22 cellular contexts compared by ENCODE assay signal in the genomic region with DNA sequence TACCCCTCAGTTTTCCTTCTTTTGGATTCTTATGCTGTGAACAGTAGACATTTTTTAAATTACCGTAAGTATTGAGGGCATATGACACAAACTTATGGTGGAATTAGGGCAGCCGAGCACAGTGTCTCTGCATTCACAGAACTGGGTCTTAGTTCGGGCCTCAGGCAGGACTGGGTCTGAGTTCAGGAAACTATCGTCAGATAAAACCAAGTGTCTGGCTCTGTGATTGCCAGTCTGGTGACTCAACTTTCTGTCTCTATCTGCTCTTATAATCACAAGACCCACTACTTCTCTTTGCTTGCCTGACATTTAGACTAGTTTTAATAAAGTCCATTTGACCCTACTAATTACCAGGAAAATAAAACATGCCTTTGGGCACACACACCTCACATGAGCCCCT.
DNase-seq lines count a peak whose midpoint lies in the region; ATAC-seq, FAIRE-seq and TF ChIP-seq lines count a peak whose summit lies in the region.
"Had no signal": no experiment of that assay in that cellular context is flagged by ENCODE, and none has a peak within 500 bp of the region (broad histone marks: within the 10 kb centered on the region; RNA-seq: fewer than 3 reads in every experiment).

No MANE protein-coding gene starts in this region.

- no peaks in the 10 kb centered on the region for H3K79me2 ChIP-seq in H1 (ENCODE audit: control insufficient read depth in 1 of 2, insufficient read depth in 2 of 2, low read length in 2 of 2)

- no peak overlapping the region for H3K4ac ChIP-seq in H1 (replicated peaks; ENCODE audit: insufficient read length, low read depth, low read length)

- no peak for TF ChIP-seq RAD21 in H1 (IDR thresholded peaks at IDR 0.05 in 1 of 2, conservative IDR thresholded peaks at IDR 0.05 in 1 of 2; ENCODE audit: low read depth in 2 of 2, low read length in 2 of 2)

- H3K36me3 Mint-ChIP-seq in CD8-positive, alpha-beta T cell, result peaks cover 10% of the 10 kb centered on the region
- peaks cover 4% of the 10 kb centered on the region for H3K36me3 Mint-ChIP-seq in activated CD4-positive, alpha-beta memory T cell treated with anti-CD3 and anti-CD28 coated beads for 36 hours

- no peak overlapping the region for H2BK15ac ChIP-seq in H1 (ENCODE audit: low read length)

- peaks cover 11% of the 10 kb centered on the region for H3K4me1 Mint-ChIP-seq in CD8-positive, alpha-beta T cell (ENCODE audit: low read depth)
- peaks cover 12% of the 10 kb centered on the region for H3K4me1 Mint-ChIP-seq in activated CD4-positive, alpha-beta memory T cell treated with anti-CD3 and anti-CD28 coated beads for 36 hours (ENCODE audit: low read depth)

- peaks cover 40% of the 10 kb centered on the region for H3K4me1 ChIP-seq in BLaER1
- H3K4me1 ChIP-seq in CD8-positive, alpha-beta T cell (ENCODE audit: insufficient read depth, low read length), result peaks cover 7% of the 10 kb centered on the region
- no peaks in the 10 kb centered on the region for H3K4me1 ChIP-seq in H1 (replicated peaks in 1 of 4; ENCODE audit: control insufficient read depth in 3 of 4, insufficient read depth in 4 of 4, low read length in 3 of 4)
- H3K4me1 ChIP-seq in gastroesophageal sphincter, result no peaks in the 10 kb centered on the region
- H3K4me1 ChIP-seq: adrenal gland, BE2C, esophagus muscularis mucosa had no signal

- H2BK12ac ChIP-seq in H1 (ENCODE audit: low read depth, low read length), result no peak overlapping the region

- peaks cover 11% of the 10 kb centered on the region for H3K27me3 Mint-ChIP-seq in CD8-positive, alpha-beta T cell (ENCODE audit: low read depth)
- peaks cover 12% of the 10 kb centered on the region for H3K27me3 Mint-ChIP-seq in activated CD4-positive, alpha-beta memory T cell treated with anti-CD3 and anti-CD28 coated beads for 36 hours

- ATAC-seq in CD8-positive, alpha-beta T cell, result no peak
- ATAC-seq in HG02763 (IDR thresholded peaks at IDR 0.05; ENCODE audit: unreplicated experiment), result no peak
- no peak for ATAC-seq in GM21529 (IDR thresholded peaks at IDR 0.05; ENCODE audit: unreplicated experiment)
- no peak for ATAC-seq in gastroesophageal sphincter
- ATAC-seq: left cardiac atrium had no signal

- no peak for FAIRE-seq in H1 (lab: Jason Lieb, UNC)

- no peak overlapping the region for H3K9ac ChIP-seq in BLaER1
- H3K9ac ChIP-seq in H1 (replicated peaks in 1 of 4; ENCODE audit: extremely low read depth in 1 of 4, low read depth in 3 of 4, low read length in 3 of 4), result no peak overlapping the region

- H3K27me3 ChIP-seq in BLaER1 (no peaks in the 10 kb centered on the region), H1 (replicated peaks in 1 of 4; ENCODE audit: control insufficient read depth in 3 of 4, extremely low read depth in 1 of 4, insufficient read depth in 3 of 4, low read length in 3 of 4) (peaks cover 0 to 7% (median 1%) of the 10 kb centered on the region in 4 experiments; a peak in 3 of 7 replicates), gastroesophageal sphincter (peaks cover 52% of the 10 kb centered on the region)
- H3K27me3 ChIP-seq in CD8-positive, alpha-beta T cell (ENCODE audit: insufficient read depth, low read length), result no peaks in the 10 kb centered on the region

- no peak overlapping the region for H3K18ac ChIP-seq in H1 (ENCODE audit: extremely low read depth, low read length)

- H3K4me3 ChIP-seq in BLaER1, result peak overlapping the region; percentile 9
- peak overlapping the region; percentile 13 for H3K4me3 ChIP-seq in CD8-positive, alpha-beta T cell (ENCODE audit: low read depth, low read length)
- no peak overlapping the region for H3K4me3 ChIP-seq in H1 (ENCODE audit: extremely low read depth in 1 of 4, insufficient read depth in 2 of 4, low read depth in 3 of 4, low read length in 4 of 4)
- H3K4me3 ChIP-seq in gastroesophageal sphincter, result no peak overlapping the region
- H3K4me3 ChIP-seq: adrenal gland, esophagus muscularis mucosa had no signal

- no peak overlapping the region for H3K56ac ChIP-seq in H1 (replicated peaks; ENCODE audit: insufficient read length, low read depth, low read length)

- H3K9me3 ChIP-seq in BLaER1 (peaks cover 53% of the 10 kb centered on the region), H1 (ENCODE audit: insufficient read depth in 2 of 2, low read depth in 1 of 2, low read length in 1 of 2) (no peaks in the 10 kb centered on the region), gastroesophageal sphincter (no peaks in the 10 kb centered on the region)
- H3K9me3 ChIP-seq in CD8-positive, alpha-beta T cell (ENCODE audit: low read length), result peaks cover 10% of the 10 kb centered on the region
- H3K9me3 ChIP-seq: adrenal gland, BE2C, esophagus muscularis mucosa had no signal

- H2BK20ac ChIP-seq in H1 (ENCODE audit: low read length), result no peak overlapping the region

- no peak for DNase-seq in CD8-positive, alpha-beta T cell
- DNase-seq in activated CD4-positive, alpha-beta memory T cell treated with anti-CD3 and anti-CD28 coated beads for 36 hours, result no peak
- DNase-seq in H1 (ENCODE audit: low read depth in 1 of 2, low spot score in 2 of 2) (no peak), NCI-H69 (lab: John Stamatoyannopoulos, UW) (no peak)
- DNase-seq: activated CD4-positive, CD25-positive, alpha-beta regulatory T cell; adrenal gland; BE2C; caudate nucleus; effector CD4-positive, alpha-beta T cell; left cardiac atrium; mesenchymal stem cell; NCI-H1436 treated with DMSO at 0.1 percent for 48 hours; NCI-H2171 treated with DMSO at 0.1 percent for 48 hours; OCI-M1; SIG-M5; stimulated activated CD4-positive, alpha-beta T cell treated with anti-CD3 and anti-CD28 coated beads, Interleukin-2, amount 100 ng/mL, for 24 hours had no signal

- TF ChIP-seq POLR2A in H1 (IDR thresholded peaks at IDR 0.05; ENCODE audit: control extremely low read depth in 1 of 2, low read depth in 2 of 2, low read length in 2 of 2), result no peak
- no peak for TF ChIP-seq POLR2A in gastroesophageal sphincter (IDR thresholded peaks at IDR 0.05)

- H3K23ac ChIP-seq in H1 (ENCODE audit: insufficient read length), result no peak overlapping the region

- H2AFZ ChIP-seq in H1 (ENCODE audit: low read length), result 0 out of 2 replicates have a peak overlapping the region, but pooled peaks have one; percentile 4

- no peaks in the 10 kb centered on the region for H4K20me1 ChIP-seq in BLaER1
- no peaks in the 10 kb centered on the region for H4K20me1 ChIP-seq in H1 (replicated peaks in 1 of 2; ENCODE audit: control insufficient read depth in 1 of 2, insufficient read depth in 2 of 2, low read length in 2 of 2)

- POLR2A ChIA-PET in CD8-positive, alpha-beta T cell (lab: Charles Lee), result no interaction called here
- POLR2A ChIA-PET in activated CD4-positive, alpha-beta memory T cell treated with anti-CD3 and anti-CD28 coated beads for 36 hours (lab: Charles Lee), result no interaction called here
- POLR2A ChIA-PET in H1 (lab: Charles Lee; ENCODE audit: partially characterized antibody), result no interaction called here

- H3K27ac ChIP-seq in BLaER1 (peak overlapping the region; percentile 67), H1 (ENCODE audit: low read depth, low read length) (no peak overlapping the region), gastroesophageal sphincter (no peak overlapping the region)
- H3K27ac ChIP-seq in CD8-positive, alpha-beta T cell (ENCODE audit: low read depth, low read length), result no peak overlapping the region
- H3K27ac ChIP-seq: adrenal gland, esophagus muscularis mucosa had no signal

- intact Hi-C loops in CD8-positive, alpha-beta T cell (cut with DNase I, micrococcal nuclease), result no loop called here
- intact Hi-C loops in activated CD4-positive, alpha-beta memory T cell treated with anti-CD3 and anti-CD28 coated beads for 36 hours (cut with micrococcal nuclease), result no loop called here

- H3K23me2 ChIP-seq in H1 (ENCODE audit: low read depth, low read length), result no peaks in the 10 kb centered on the region; the same call in 1 of the 2 replicates

- no peak overlapping the region for H2BK120ac ChIP-seq in H1 (replicated peaks; ENCODE audit: low read depth, low read length)

- H4K5ac ChIP-seq in H1 (ENCODE audit: insufficient read length, low read depth, low read length), result no peak overlapping the region

- 81% methylated on average over 4 of the region's 4 CpGs; no CpG with 5 or more reads in 1 of the 2 experiments for WGBS in H1 (ENCODE audit: extremely low coverage in 1 of 2, insufficient coverage in 1 of 2, insufficient read length in 1 of 2, insufficient replicate concordance in 2 of 2, low coverage in 1 of 2, low lambda C conversion rate in 2 of 2, missing lambda C conversion rate in 1 of 2), 2 experiments
- 81 to 87% methylated on average over 3 to 4 of the region's 4 CpGs for WGBS in gastroesophageal sphincter (ENCODE audit: low coverage in 1 of 2), 2 donors

- no peak overlapping the region for H2AK5ac ChIP-seq in H1 (ENCODE audit: low read depth, low read length)

- H4K8ac ChIP-seq in H1 (ENCODE audit: extremely low read depth, insufficient read depth, low read length), result no peak overlapping the region

- no peaks in the 10 kb centered on the region for H3K79me1 ChIP-seq in H1 (ENCODE audit: low read depth, low read length)

- CTCF ChIA-PET in CD8-positive, alpha-beta T cell (lab: Charles Lee), result no interaction called here
- CTCF ChIA-PET in activated CD4-positive, alpha-beta memory T cell treated with anti-CD3 and anti-CD28 coated beads for 36 hours (lab: Charles Lee), result no interaction called here
- CTCF ChIA-PET in H1 (lab: Charles Lee; ENCODE audit: partially characterized antibody), result no interaction called here

- H3K36me3 ChIP-seq in BLaER1, result no peaks in the 10 kb centered on the region
- H3K36me3 ChIP-seq in CD8-positive, alpha-beta T cell (ENCODE audit: insufficient read depth, low read length), result no peaks in the 10 kb centered on the region
- H3K36me3 ChIP-seq in H1 (ENCODE audit: control insufficient read depth in 2 of 4, insufficient read depth in 4 of 4, low read length in 3 of 4), result no peaks in the 10 kb centered on the region
- H3K36me3 ChIP-seq in gastroesophageal sphincter, result no peaks in the 10 kb centered on the region
- H3K36me3 ChIP-seq: adrenal gland, BE2C, esophagus muscularis mucosa had no signal

- no peak overlapping the region for H2BK5ac ChIP-seq in H1 (ENCODE audit: low read depth, low read length)

- no peak for TF ChIP-seq CTCF in CD8-positive, alpha-beta T cell (IDR thresholded peaks at IDR 0.05)
- TF ChIP-seq CTCF in H1 (IDR thresholded peaks at IDR 0.05; ENCODE audit: control extremely low read depth in 1 of 3, insufficient read depth in 1 of 3, low read depth in 1 of 3, low read length in 3 of 3), result no peak
- TF ChIP-seq CTCF in gastroesophageal sphincter (IDR thresholded peaks at IDR 0.05), result no peak

- H3K14ac ChIP-seq in H1 (ENCODE audit: insufficient read length), result no peak overlapping the region

- no peak overlapping the region for H3K27ac Mint-ChIP-seq in CD8-positive, alpha-beta T cell
- H3K27ac Mint-ChIP-seq in activated CD4-positive, alpha-beta memory T cell treated with anti-CD3 and anti-CD28 coated beads for 36 hours, result peak overlapping the region; percentile 63
- H3K27ac Mint-ChIP-seq: progenitor cell of endocrine pancreas had no signal

- no peak overlapping the region for H4K91ac ChIP-seq in H1 (replicated peaks; ENCODE audit: insufficient read length, low read length)

- H3K4me3 Mint-ChIP-seq in CD8-positive, alpha-beta T cell, result no peak overlapping the region
- no peak overlapping the region for H3K4me3 Mint-ChIP-seq in activated CD4-positive, alpha-beta memory T cell treated with anti-CD3 and anti-CD28 coated beads for 36 hours

- H3K9me3 Mint-ChIP-seq in CD8-positive, alpha-beta T cell, result no peaks in the 10 kb centered on the region
- H3K9me3 Mint-ChIP-seq in activated CD4-positive, alpha-beta memory T cell treated with anti-CD3 and anti-CD28 coated beads for 36 hours, result peaks cover 13% of the 10 kb centered on the region

- TF ChIP-seq EP300 in H1 (IDR thresholded peaks at IDR 0.05; ENCODE audit: borderline replicate concordance in 1 of 2, low read depth in 2 of 2, low read length in 2 of 2), result no peak
- TF ChIP-seq EP300 in gastroesophageal sphincter (IDR thresholded peaks at IDR 0.05), result no peak

- H3K4me2 ChIP-seq in BLaER1 (peak overlapping the region; percentile 47), H1 (ENCODE audit: insufficient read depth in 1 of 2, low read depth in 2 of 2, low read length in 2 of 2) (no peak overlapping the region)

Comparison
In these comparisons a context has a peak if more than half of its experiments do, and no peak if none do; other contexts are left out.
1. H3K4me3 ChIP-seq: peak in BLaER1 (single experiment) and CD8-positive, alpha-beta T cell (single experiment); none in H1 (0 of 4) and gastroesophageal sphincter (0 of 2).